Comparison of ENCODE assay signal across 13 cellular contexts in genomic region chr13:75220238-75220542, GRCh38.
DNase-seq lines count a peak whose midpoint lies in the region; ATAC-seq and TF ChIP-seq lines count a peak whose summit lies in the region.
"Had no signal": no experiment of that assay in that cellular context is flagged by ENCODE, and none has a peak within 500 bp of the region (broad histone marks: within the 10 kb centered on the region; RNA-seq: fewer than 3 reads in every experiment).

No MANE protein-coding gene starts in this region.

- H3K9me3 ChIP-seq in SK-N-SH (no peaks in the 10 kb centered on the region), OCI-LY3 (ENCODE audit: insufficient read depth, low read length) (no peaks in the 10 kb centered on the region), iPS-18c (ENCODE audit: control insufficient read depth, insufficient read depth, low read length) (no peaks in the 10 kb centered on the region), skeletal muscle satellite cell (replicated peaks; ENCODE audit: low read length) (no peaks in the 10 kb centered on the region)
- H3K9me3 ChIP-seq: esophagus squamous epithelium had no signal

- TF ChIP-seq EP300 in SK-N-SH (IDR thresholded peaks at IDR 0.05; ENCODE audit: borderline replicate concordance in 1 of 2, low read depth in 1 of 2, low read length in 1 of 2), result no peak

- in situ Hi-C loops in GM13976 (cut with MboI; ENCODE audit: low sequenced_read_pairs, unreplicated experiment), result no loop called here

- H3K9ac ChIP-seq in SK-N-SH, result no peak overlapping the region
- no peak overlapping the region for H3K9ac ChIP-seq in OCI-LY3 (ENCODE audit: low read length)
- H3K9ac ChIP-seq in skeletal muscle satellite cell (ENCODE audit: low read depth, low read length), result no peak overlapping the region

- H3K4me1 ChIP-seq in SK-N-SH (ENCODE audit: control insufficient read depth in 1 of 2, insufficient read depth in 2 of 2, low read depth in 1 of 2, low read length in 1 of 2) (peaks cover 0 to 18% of the 10 kb centered on the region in 2 experiments; a peak in 2 of 4 replicates), OCI-LY3 (ENCODE audit: low read length) (peaks cover 7% of the 10 kb centered on the region; the same call in 1 of the 2 replicates), skeletal muscle satellite cell (ENCODE audit: control insufficient read depth, insufficient read depth, low read length) (no peaks in the 10 kb centered on the region)

- H3K27me3 ChIP-seq in SK-N-SH (ENCODE audit: insufficient read depth) (no peaks in the 10 kb centered on the region), OCI-LY3 (ENCODE audit: low read depth, low read length) (peaks cover 23% of the 10 kb centered on the region), skeletal muscle satellite cell (ENCODE audit: control insufficient read depth, insufficient read depth, low read length) (no peaks in the 10 kb centered on the region)

- H3F3A ChIP-seq in SK-N-SH (replicated peaks; ENCODE audit: insufficient read depth), result no peaks in the 10 kb centered on the region

- POLR2A ChIA-PET in SK-N-SH (lab: Yijun Ruan, JAX), result interaction anchor here (1.0 kb wide), 1 partner anchor 933 kb away, joined by 6 read pairs; no protein-coding TSS in a partner anchor

- no peak for ATAC-seq in SK-N-SH treated with all-trans-retinoic acid at 6 μM for 48 hours

- H3K36me3 ChIP-seq in SK-N-SH (replicated peaks in 1 of 2; ENCODE audit: control insufficient read depth in 1 of 2, insufficient read depth in 2 of 2, low read length in 1 of 2), result no peaks in the 10 kb centered on the region
- no peaks in the 10 kb centered on the region for H3K36me3 ChIP-seq in OCI-LY3 (replicated peaks; ENCODE audit: low read depth, low read length)
- no peaks in the 10 kb centered on the region for H3K36me3 ChIP-seq in skeletal muscle satellite cell (ENCODE audit: insufficient read depth, low read length)
- H3K36me3 ChIP-seq: esophagus squamous epithelium had no signal

- TF ChIP-seq CTCF in SK-N-SH (IDR thresholded peaks at IDR 0.05) (no peak), OCI-LY3 (IDR thresholded peaks at IDR 0.05; ENCODE audit: low read depth, low read length) (no peak), GM13976 (IDR thresholded peaks at IDR 0.05; ENCODE audit: borderline replicate concordance, control extremely low read depth, extremely low read depth, insufficient read depth, missing control alignments) (no peak)

- no peaks in the 10 kb centered on the region for H4K20me1 ChIP-seq in SK-N-SH (ENCODE audit: insufficient read depth)
- H4K20me1 ChIP-seq in OCI-LY3 (ENCODE audit: insufficient read depth, low read length), result no peaks in the 10 kb centered on the region

- CTCF ChIA-PET in SK-N-SH (lab: Yijun Ruan, JAX), result interaction anchor here (0.6 to 3.7 kb wide), 78 partner anchors 7 to 1500 kb away, joined by 3 to 67 read pairs (median 4); no protein-coding TSS in a partner anchor

- no peak overlapping the region for H2AFZ ChIP-seq in SK-N-SH (ENCODE audit: low read depth)
- peak overlapping the region; percentile 82 for H2AFZ ChIP-seq in OCI-LY3 (ENCODE audit: low read depth, low read length)

- no peaks in the 10 kb centered on the region for H3K9me2 ChIP-seq in SK-N-SH

- 85% methylated on average over 3 of the region's 8 CpGs for WGBS in SK-N-SH (ENCODE audit: low lambda C conversion rate)

- H3K79me2 ChIP-seq in SK-N-SH (ENCODE audit: insufficient read depth) (no peaks in the 10 kb centered on the region), OCI-LY3 (ENCODE audit: low read length) (no peaks in the 10 kb centered on the region)

- peak overlapping the region; percentile 77; the same call in 1 of the 2 replicates for H3K4me2 ChIP-seq in SK-N-SH
- peak overlapping the region; percentile 77 for H3K4me2 ChIP-seq in OCI-LY3 (ENCODE audit: low read length)
- peak overlapping the region; percentile 83 for H3K4me2 ChIP-seq in skeletal muscle satellite cell (ENCODE audit: low read length)

- peak overlapping the region in 1 of 2 experiments; percentile 54; a peak in 1 of 4 replicates for H3K4me3 ChIP-seq in SK-N-SH (ENCODE audit: low read depth in 2 of 2, low read length in 1 of 2)
- peak overlapping the region; percentile 73 for H3K4me3 ChIP-seq in OCI-LY3 (ENCODE audit: low read length)
- peak overlapping the region; percentile 15; the same call in 1 of the 2 replicates for H3K4me3 ChIP-seq in iPS-18c (ENCODE audit: insufficient read depth, low read depth, low read length)
- no peak overlapping the region for H3K4me3 ChIP-seq in skeletal muscle satellite cell (ENCODE audit: low read length)
- H3K4me3 ChIP-seq: lung, skin epidermis had no signal

- DNase-seq in SK-N-SH (no peak), SIG-M5 treated with dmso at 0.1 percent for 504 hours (lab: John Stamatoyannopoulos, UW; ENCODE audit: unreplicated experiment) (no peak), GM13976 (ENCODE audit: low spot score) (no peak), NCI-H748 treated with DMSO at 0.1 percent for 48 hours (lab: John Stamatoyannopoulos, UW) (no peak)
- DNase-seq: NCI-H2081 treated with DMSO at 0.1 percent for 48 hours had no signal

- TF ChIP-seq RAD21 in SK-N-SH (IDR thresholded peaks at IDR 0.05; ENCODE audit: low read length), result no peak

- H3K27ac ChIP-seq in SK-N-SH (ENCODE audit: low read depth in 2 of 2, low read length in 1 of 2) (peak overlapping the region in 1 of 2 experiments; percentile 40; a peak in 2 of 4 replicates), OCI-LY3 (ENCODE audit: low read length) (no peak overlapping the region)
- H3K27ac ChIP-seq: 22Rv1, esophagus squamous epithelium, skin epidermis had no signal

TF ChIP-seq in SK-N-SH, 30 proteins besides CTCF, POLR2A, EP300 and RAD21:
- TF ChIP-seq USF1 (IDR thresholded peaks at IDR 0.05; ENCODE audit: borderline replicate concordance, low read depth), result no peak
- TF ChIP-seq TAF1 (IDR thresholded peaks at IDR 0.05; ENCODE audit: borderline replicate concordance, low read depth, low read length), result no peak
- TF ChIP-seq YY1 (IDR thresholded peaks at IDR 0.05; ENCODE audit: low read depth), result no peak

TF ChIP-seq in SK-N-SH treated with all-trans-retinoic acid at 6 μM for 48 hours, 23 proteins besides CTCF, POLR2A, EP300 and RAD21:
- TF ChIP-seq ARNTL (CRISPR knock-in tag; IDR thresholded peaks at IDR 0.05; ENCODE audit: borderline replicate concordance, low read depth), result no peak
- no peak for TF ChIP-seq OSR1 (CRISPR knock-in tag; IDR thresholded peaks at IDR 0.05)
- no peak for TF ChIP-seq ZC3H10 (CRISPR knock-in tag; IDR thresholded peaks at IDR 0.05)
- TF ChIP-seq BACH2 (CRISPR knock-in tag; IDR thresholded peaks at IDR 0.05; ENCODE audit: borderline replicate concordance), result no peak
- no peak for TF ChIP-seq CREB5 (CRISPR knock-in tag; IDR thresholded peaks at IDR 0.05; ENCODE audit: low read depth)
- TF ChIP-seq ISL1 (CRISPR knock-in tag; IDR thresholded peaks at IDR 0.05), result no peak
- TF ChIP-seq ZFP30 (CRISPR knock-in tag; IDR thresholded peaks at IDR 0.05), result no peak
- TF ChIP-seq SNAI2 (CRISPR knock-in tag; IDR thresholded peaks at IDR 0.05), result no peak
- no peak for TF ChIP-seq TCF4 (CRISPR knock-in tag; IDR thresholded peaks at IDR 0.05; ENCODE audit: borderline replicate concordance)
- no peak for TF ChIP-seq PPARA (CRISPR knock-in tag; IDR thresholded peaks at IDR 0.05; ENCODE audit: borderline replicate concordance)
